Comparison of ENCODE assay signal across 13 cellular contexts in genomic region chr14:68631691-68632590, GRCh38.
A peak's percentile ranks its signal among the peaks of the same experiment; 100 is the strongest.
DNase-seq lines count a peak whose midpoint lies in the region; ATAC-seq and TF ChIP-seq lines count a peak whose summit lies in the region.
"Had no signal": no experiment of that assay in that cellular context is flagged by ENCODE, and none has a peak within 500 bp of the region (broad histone marks: within the 10 kb centered on the region; RNA-seq: fewer than 3 reads in every experiment).

No MANE protein-coding gene starts in this region.

- peak; percentile 48 for DNase-seq in islet precursor cell
- DNase-seq in posterior vena cava (ENCODE audit: low spot score) = peak; percentile 67
- peak; percentile 49 for DNase-seq in upper lobe of right lung
- DNase-seq in middle frontal gyrus (ENCODE audit: extremely low spot score, low spot score) = no peak
- no peak for DNase-seq in NCI-H748 treated with DMSO at 0.1 percent for 48 hours (lab: John Stamatoyannopoulos, UW)
- no peak for DNase-seq in DMS153 (lab: John Stamatoyannopoulos, UW)
- DNase-seq: CD4-positive, alpha-beta memory T cell; NCI-H146; stimulated activated CD4-positive, alpha-beta T cell treated with anti-CD3 and anti-CD28 coated beads, Interleukin-2, amount 100 ng/mL, for 24 hours had no signal

- ATAC-seq in upper lobe of right lung (no peak), GM19455 (IDR thresholded peaks at IDR 0.05; ENCODE audit: unreplicated experiment) (no peak)

- no peak for TF ChIP-seq CTCF in upper lobe of right lung (IDR thresholded peaks at IDR 0.05)

- H3K4me3 ChIP-seq in duodenal mucosa (ENCODE audit: low read depth in 1 of 2, low read length in 2 of 2) = no peak overlapping the region
- H3K4me3 ChIP-seq in upper lobe of right lung = no peak overlapping the region
- H3K4me3 ChIP-seq: lung had no signal

- no peaks in the 10 kb centered on the region for H3K9me3 ChIP-seq in duodenal mucosa (ENCODE audit: control insufficient read depth in 1 of 2, low read length in 2 of 2)
- no peaks in the 10 kb centered on the region for H3K9me3 ChIP-seq in upper lobe of right lung

- H3K4me1 ChIP-seq in duodenal mucosa (ENCODE audit: control insufficient read depth in 1 of 2, insufficient read depth in 2 of 2, low read length in 2 of 2) (peaks cover 21 to 24% of the 10 kb centered on the region in 2 donors), upper lobe of right lung (peaks cover 27% of the 10 kb centered on the region)

- H3K9ac ChIP-seq in duodenal mucosa (ENCODE audit: low read depth in 1 of 2, low read length in 2 of 2) = no peak overlapping the region
- H3K9ac ChIP-seq: KMS-11 had no signal

- H3K36me3 ChIP-seq in duodenal mucosa (ENCODE audit: control insufficient read depth in 1 of 2, insufficient read depth in 2 of 2, low read length in 2 of 2) (no peaks in the 10 kb centered on the region), upper lobe of right lung (no peaks in the 10 kb centered on the region)

- H3K27ac ChIP-seq in duodenal mucosa (ENCODE audit: low read depth, low read length) = peak overlapping the region; percentile 13
- H3K27ac ChIP-seq in upper lobe of right lung = peak overlapping the region; percentile 36
- H3K27ac ChIP-seq: KMS-11 had no signal

- intact Hi-C loops in posterior vena cava (cut with DNase I) (loop anchor here in 1 of 2 donors (5.0 kb wide), 1 partner anchor 40 kb away; no protein-coding TSS in a partner anchor), upper lobe of right lung (cut with DNase I) (no loop called here)

- no peaks in the 10 kb centered on the region for H3K27me3 ChIP-seq in duodenal mucosa (ENCODE audit: control insufficient read depth in 1 of 2, insufficient read depth in 2 of 2, low read length in 2 of 2)
- H3K27me3 ChIP-seq in upper lobe of right lung = no peaks in the 10 kb centered on the region

Comparison
In these comparisons a context has a peak if more than half of its experiments do, and no peak if none do; other contexts are left out.
1. DNase-seq: peak in islet precursor cell (single experiment), posterior vena cava (single experiment) and upper lobe of right lung (single experiment); none in middle frontal gyrus (single experiment), NCI-H748 treated with DMSO at 0.1 percent for 48 hours (single experiment) and DMS153 (single experiment).